Comparison of ENCODE assay signal across 9 cellular contexts in the genomic region with DNA sequence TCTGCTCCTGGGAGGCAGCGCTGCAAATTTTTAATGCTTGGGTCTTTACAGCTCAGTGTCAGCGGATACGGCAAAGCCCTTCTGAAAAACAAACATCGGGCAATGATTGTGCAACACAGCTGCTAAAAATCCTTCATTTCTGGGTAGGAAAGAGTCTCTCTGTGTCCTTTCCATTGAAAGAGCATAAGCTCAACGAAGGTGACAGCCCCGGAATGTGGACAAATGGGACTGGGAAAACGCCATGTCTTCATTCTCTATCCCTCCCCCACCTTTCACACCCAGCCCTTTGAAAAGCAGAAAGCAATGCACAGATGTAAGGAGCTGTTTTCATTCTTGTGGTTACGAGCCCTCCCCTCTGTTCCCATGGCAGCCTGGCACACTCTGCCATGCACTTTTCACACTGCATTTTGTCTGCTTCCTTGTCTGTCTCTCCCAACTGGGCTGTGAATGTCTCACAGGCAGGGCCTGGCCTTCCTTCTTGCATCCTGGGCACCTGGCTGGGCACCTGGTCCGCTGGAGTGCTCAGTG. TPM values are rescaled to one million over a fixed set of nuclear protein-coding genes. Genes with fewer than 3 reads are reported as not detected.
A peak's percentile ranks its signal among the peaks of the same experiment; 100 is the strongest.
DNase-seq lines count a peak whose midpoint lies in the region; ATAC-seq and FAIRE-seq lines count a peak whose summit lies in the region.
"Had no signal": no experiment of that assay in that cellular context is flagged by ENCODE, and none has a peak within 500 bp of the region (broad histone marks: within the 10 kb centered on the region; RNA-seq: fewer than 3 reads in every experiment).

No MANE protein-coding gene starts in this region.

- ATAC-seq in HG03354 (IDR thresholded peaks at IDR 0.05; ENCODE audit: poor library complexity, severe bottlenecking, unreplicated experiment): no peak

- FAIRE-seq in HTR-8/SVneo (lab: Jason Lieb, UNC): no peak

- DNase-seq in AG08395 (ENCODE audit: low spot score): peak; percentile 80
- peak; percentile 23 for DNase-seq in HTR-8/SVneo (ENCODE audit: insufficient read length, low spot score)
- DNase-seq in T follicular helper cell (ENCODE audit: low read depth): peak; percentile 22
- peak; percentile 88 for DNase-seq in islet precursor cell
- DNase-seq in SK-N-DZ (ENCODE audit: low spot score): no peak
- no peak for DNase-seq in activated effector memory CD4-positive, alpha-beta T cell treated with Interleukin-2 at 50 U/mL for 16 hours
- no peak for DNase-seq in NCI-H1048 (lab: John Stamatoyannopoulos, UW)
- DNase-seq: stimulated activated CD4-positive, alpha-beta T cell treated with anti-CD3 and anti-CD28 coated beads, Interleukin-2, amount 100 ng/mL, for 24 hours had no signal

RNA-seq across cellular contexts. Expression of a gene that starts 16.1 kb away (rescaled TPM):
- polyA plus RNA-seq in SK-N-DZ (2014; cell fraction: cytosol; rRNA removed): 24.4 and 26.3 TPM in 2 replicates
- polyA plus RNA-seq in SK-N-DZ (2014; cell fraction: nucleus; rRNA removed): 16.9 and 17.7 TPM in 2 replicates

Comparison
In these comparisons a context has a peak if more than half of its experiments do, and no peak if none do; other contexts are left out.
1. DNase-seq: peak in AG08395 (single experiment), HTR-8/SVneo (single experiment), T follicular helper cell (single experiment) and islet precursor cell (single experiment); none in SK-N-DZ (single experiment), activated effector memory CD4-positive, alpha-beta T cell treated with Interleukin-2 at 50 U/mL for 16 hours (single experiment) and NCI-H1048 (single experiment).